In the genomic region with DNA sequence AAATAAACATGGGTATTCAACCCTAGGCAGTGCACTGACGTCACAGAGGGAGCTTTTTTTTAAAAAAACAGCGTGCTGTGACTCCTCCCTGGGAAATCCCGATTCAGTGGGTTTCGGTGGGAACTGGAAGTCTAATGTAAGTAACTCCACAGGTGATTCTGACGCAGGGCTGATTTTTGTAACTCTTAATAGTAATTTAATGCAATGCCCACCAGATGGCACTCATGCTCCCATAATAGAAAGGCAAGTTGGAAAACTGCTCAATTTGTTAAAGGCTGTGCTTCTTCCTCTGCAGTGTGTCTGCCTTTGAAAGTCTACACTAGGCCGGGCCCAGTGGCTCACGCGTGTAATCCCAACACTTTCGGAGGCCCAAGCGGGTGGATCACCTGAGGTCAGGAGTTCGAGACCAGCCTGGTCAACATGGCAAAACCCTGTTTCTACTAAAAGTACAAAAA, we compare ENCODE assay signal across 8 cellular contexts. TPM values are rescaled to one million over a fixed set of nuclear protein-coding genes. Genes with fewer than 3 reads are reported as not detected.
DNase-seq lines count a peak whose midpoint lies in the region; ATAC-seq and TF ChIP-seq lines count a peak whose summit lies in the region.

No MANE protein-coding gene starts in this region.

- 0% methylated on average over 10 of the region's 11 CpGs for WGBS in right lobe of liver (ENCODE audit: insufficient coverage, low coverage, low lambda C conversion rate, missing lambda C conversion rate)

- no peaks in the 10 kb centered on the region for H3K27me3 ChIP-seq in right lobe of liver

- peaks cover 2% of the 10 kb centered on the region for H3K4me1 Mint-ChIP-seq in activated CD4-positive, alpha-beta T cell treated with anti-CD3 and anti-CD28 coated beads for 36 hours

- ATAC-seq in GM18511 (IDR thresholded peaks at IDR 0.05; ENCODE audit: unreplicated experiment) (peak; percentile 95), HG03066 (IDR thresholded peaks at IDR 0.05; ENCODE audit: low read depth, unreplicated experiment) (peak; percentile 77), right lobe of liver (peak; percentile 97 to 99 (median 97))
- peak; percentile 95 for ATAC-seq in activated CD4-positive, alpha-beta T cell treated with anti-CD3 and anti-CD28 coated beads for 36 hours

- H3K27me3 Mint-ChIP-seq in activated CD4-positive, alpha-beta T cell treated with anti-CD3 and anti-CD28 coated beads for 36 hours = no peaks in the 10 kb centered on the region

- H3K36me3 ChIP-seq in right lobe of liver = no peaks in the 10 kb centered on the region

- peaks cover 6% of the 10 kb centered on the region for H3K36me3 Mint-ChIP-seq in activated CD4-positive, alpha-beta T cell treated with anti-CD3 and anti-CD28 coated beads for 36 hours (ENCODE audit: low read depth)

- H3K27ac ChIP-seq in coronary artery = peak overlapping the region; percentile 71 to 73
- H3K27ac ChIP-seq in right lobe of liver = no peak overlapping the region

- H3K4me3 Mint-ChIP-seq in activated CD4-positive, alpha-beta T cell treated with anti-CD3 and anti-CD28 coated beads for 36 hours = no peak overlapping the region

- intact Hi-C loops in activated CD4-positive, alpha-beta T cell treated with anti-CD3 and anti-CD28 coated beads for 36 hours (cut with DNase I, micrococcal nuclease) = loop anchor here (1.0 to 10.0 kb wide), 6 partner anchors 15 to 915 kb away; a partner anchor contains a TSS
- intact Hi-C loops in right lobe of liver (cut with DNase I) = no loop called here

- TF ChIP-seq CTCF in AG09309 (IDR thresholded peaks at IDR 0.05; ENCODE audit: control insufficient read depth, insufficient read depth, low read depth, low read length, missing control alignments) (peak; percentile 48), coronary artery (IDR thresholded peaks at IDR 0.05) (peak; percentile 26), right lobe of liver (IDR thresholded peaks at IDR 0.05) (peak; percentile 57 to 71 (median 65))

- TF ChIP-seq POLR2A in right lobe of liver (IDR thresholded peaks at IDR 0.05) = no peak

- POLR2A ChIA-PET in activated CD4-positive, alpha-beta T cell treated with anti-CD3 and anti-CD28 coated beads for 36 hours (lab: Charles Lee) = no interaction called here

- no peak overlapping the region for H3K27ac Mint-ChIP-seq in activated CD4-positive, alpha-beta T cell treated with anti-CD3 and anti-CD28 coated beads for 36 hours

- CTCF ChIA-PET in activated CD4-positive, alpha-beta T cell treated with anti-CD3 and anti-CD28 coated beads for 36 hours (lab: Charles Lee) = interaction anchor here (0.6 to 1.5 kb wide), 12 partner anchors 10 to 1697 kb away, joined by 3 to 8 read pairs (median 4); a partner anchor contains a TSS

- no peaks in the 10 kb centered on the region for H3K4me1 ChIP-seq in right lobe of liver

- DNase-seq in AG09309 (ENCODE audit: low read depth) = peak; percentile 67
- DNase-seq in NCI-H2227 treated with DMSO at 0.1 percent for 48 hours (lab: John Stamatoyannopoulos, UW) = peak; percentile 43
- peak; percentile 77 for DNase-seq in activated CD4-positive, alpha-beta T cell treated with anti-CD3 and anti-CD28 coated beads for 36 hours
- DNase-seq in coronary artery (ENCODE audit: low spot score) = peak; percentile 78
- DNase-seq in right lobe of liver = peak in 2 of 3 donors; percentile 29 to 60
- DNase-seq in stimulated activated CD8-positive, alpha-beta memory T cell treated with anti-CD3 and anti-CD28 coated beads, Interleukin-12 subunit alpha, Interleukin-12 subunit beta, amount 100 ng/mL, for 1 hour (ENCODE audit: low read depth) = peak; percentile 52

- H3K9me3 ChIP-seq in right lobe of liver = no peaks in the 10 kb centered on the region

- H3K4me3 ChIP-seq in AG09309 (ENCODE audit: control insufficient read depth, low read depth, low read length) (peak overlapping the region; percentile 29), coronary artery (peak overlapping the region; percentile 52), right lobe of liver (no peak overlapping the region)

- H3K9me3 Mint-ChIP-seq in activated CD4-positive, alpha-beta T cell treated with anti-CD3 and anti-CD28 coated beads for 36 hours (ENCODE audit: low read depth) = no peaks in the 10 kb centered on the region

RNA-seq across cellular contexts. Expression of a gene that starts 10.9 kb away (rescaled TPM):
- total RNA-seq in activated CD4-positive, alpha-beta T cell treated with anti-CD3 and anti-CD28 coated beads for 36 hours = 10 to 100 TPM; 38.4 to 62.8 TPM
- 10 to 100 TPM; 24.1 to 44.5 (median 28.4) TPM for total RNA-seq in right lobe of liver

Comparison
In these comparisons a context has a peak if more than half of its experiments do, and no peak if none do; other contexts are left out.
1. H3K4me3 ChIP-seq: peak in AG09309 (single experiment) and coronary artery (single experiment); none in right lobe of liver (0 of 3).
2. H3K27ac ChIP-seq: peak in coronary artery (2 of 2); none in right lobe of liver (0 of 3).
3. intact Hi-C loops: an anchor here in activated CD4-positive, alpha-beta T cell treated with anti-CD3 and anti-CD28 coated beads for 36 hours (1.0 to 10.0 kb wide); none called in right lobe of liver.
4. Peak in every context shown above with its lines, with median percentiles within 50 percentile points of each other: DNase-seq, CTCF ChIP-seq and ATAC-seq.